In genomic region chr13:71464673-71465072, GRCh38 we compare ENCODE assay signal across 29 cellular contexts.
"Had no signal": no experiment of that assay in that cellular context is flagged by ENCODE, and none has a peak within 500 bp of the region (broad histone marks: within the 10 kb centered on the region; RNA-seq: fewer than 3 reads in every experiment).

No MANE protein-coding gene starts in this region.

- H3K4me2 ChIP-seq: neural progenitor cell, smooth muscle cell had no signal

- H3K27ac ChIP-seq: body of pancreas, cardiac muscle cell, esophagus muscularis mucosa, gastroesophageal sphincter, neural progenitor cell, sigmoid colon, stomach, transverse colon had no signal

- H3K9me3 Mint-ChIP-seq: activated naive CD8-positive, alpha-beta T cell treated with anti-CD3 and anti-CD28 coated beads for 36 hours; dendritic cell treated with granulocyte-macrophage colony-stimulating factor and Interleukin-4, amounts not matched to agents 40 ng/mL and 50 ng/mL, for 4 days; neural progenitor cell; stimulated activated memory B cell treated with anti-CD40 and anti-IgM and Interleukin-4, amounts not matched to agents 10 μg/mL and 1 μg/mL and 100 μg/mL, for 72 hours; T-helper 1 cell treated with Interleukin-12 subunit alpha and Interleukin-12 subunit beta and Interleukin-4 antibody, amounts not matched to agents 30 μg/mL and 1 μg/mL, for 36 hours; WTC11 had no signal

- H3K36me3 Mint-ChIP-seq: activated naive CD8-positive, alpha-beta T cell treated with anti-CD3 and anti-CD28 coated beads for 36 hours; naive thymus-derived CD4-positive, alpha-beta T cell; stimulated activated memory B cell treated with anti-CD40 and anti-IgM and Interleukin-4, amounts not matched to agents 10 μg/mL and 1 μg/mL and 100 μg/mL, for 72 hours; WTC11 had no signal

- FAIRE-seq: urothelium cell line had no signal

- H2AFZ ChIP-seq: neural progenitor cell had no signal

- DNase-seq: activated CD4-positive, alpha-beta T cell treated with anti-CD3 and anti-CD28 coated beads for 36 hours; activated CD4-positive, alpha-beta T cell treated with anti-CD3 and anti-CD28 coated beads, Interleukin-2, amount 50 U/mL, for 48 hours; activated naive CD4-positive, alpha-beta T cell treated with Interleukin-2 at 50 U/mL for 16 hours; activated naive CD8-positive, alpha-beta T cell treated with anti-CD3 and anti-CD28 coated beads for 36 hours; activated T-cell treated with anti-CD3 and anti-CD28 coated beads, Interleukin-2, amount 50 U/mL, for 48 hours; amniotic stem cell; body of pancreas; effector CD8-positive, alpha-beta T cell; head of caudate nucleus; islet precursor cell; left colon; naive thymus-derived CD4-positive, alpha-beta T cell; posterior cingulate gyrus; sigmoid colon; stimulated activated CD4-positive, alpha-beta T cell treated with anti-CD3 and anti-CD28 coated beads, Interleukin-15, amount 100 ng/mL, for 24 hours; stomach; T1000; transverse colon had no signal

- H3K4me1 ChIP-seq: body of pancreas, esophagus muscularis mucosa, gastroesophageal sphincter, neural progenitor cell, sigmoid colon, stomach, transverse colon had no signal

- H3K36me3 ChIP-seq: cardiac muscle cell, esophagus muscularis mucosa, gastroesophageal sphincter, neural progenitor cell, sigmoid colon, stomach, transverse colon had no signal

- H3K4me1 Mint-ChIP-seq: activated CD4-positive, alpha-beta T cell treated with anti-CD3 and anti-CD28 coated beads for 36 hours; activated naive CD8-positive, alpha-beta T cell treated with anti-CD3 and anti-CD28 coated beads for 36 hours; naive thymus-derived CD4-positive, alpha-beta T cell; neural progenitor cell; stimulated activated memory B cell treated with anti-CD40 and anti-IgM and Interleukin-4, amounts not matched to agents 10 μg/mL and 1 μg/mL and 100 μg/mL, for 72 hours had no signal

- H3K27ac Mint-ChIP-seq: activated CD4-positive, alpha-beta T cell treated with anti-CD3 and anti-CD28 coated beads for 36 hours; activated naive CD8-positive, alpha-beta T cell treated with anti-CD3 and anti-CD28 coated beads for 36 hours; dendritic cell treated with granulocyte-macrophage colony-stimulating factor and Interleukin-4, amounts not matched to agents 40 ng/mL and 50 ng/mL, for 4 days; naive thymus-derived CD4-positive, alpha-beta T cell; neural progenitor cell; stimulated activated memory B cell treated with anti-CD40 and anti-IgM and Interleukin-4, amounts not matched to agents 10 μg/mL and 1 μg/mL and 100 μg/mL, for 72 hours; T-helper 1 cell treated with Interleukin-12 subunit alpha and Interleukin-12 subunit beta and Interleukin-4 antibody, amounts not matched to agents 30 μg/mL and 1 μg/mL, for 36 hours; WTC11 had no signal

- H3K27me3 Mint-ChIP-seq: activated CD4-positive, alpha-beta T cell treated with anti-CD3 and anti-CD28 coated beads for 36 hours; activated naive CD8-positive, alpha-beta T cell treated with anti-CD3 and anti-CD28 coated beads for 36 hours; dendritic cell treated with granulocyte-macrophage colony-stimulating factor and Interleukin-4, amounts not matched to agents 40 ng/mL and 50 ng/mL, for 4 days; naive thymus-derived CD4-positive, alpha-beta T cell; stimulated activated memory B cell treated with anti-CD40 and anti-IgM and Interleukin-4, amounts not matched to agents 10 μg/mL and 1 μg/mL and 100 μg/mL, for 72 hours had no signal

- H3K9ac ChIP-seq: neural progenitor cell had no signal

- H3K27me3 ChIP-seq: body of pancreas, cardiac muscle cell, esophagus muscularis mucosa, gastroesophageal sphincter, neural progenitor cell, sigmoid colon, stomach, transverse colon had no signal

- H3K4me3 Mint-ChIP-seq: activated CD4-positive, alpha-beta T cell treated with anti-CD3 and anti-CD28 coated beads for 36 hours; activated naive CD8-positive, alpha-beta T cell treated with anti-CD3 and anti-CD28 coated beads for 36 hours; dendritic cell treated with granulocyte-macrophage colony-stimulating factor and Interleukin-4, amounts not matched to agents 40 ng/mL and 50 ng/mL, for 4 days; naive thymus-derived CD4-positive, alpha-beta T cell; neural progenitor cell; stimulated activated memory B cell treated with anti-CD40 and anti-IgM and Interleukin-4, amounts not matched to agents 10 μg/mL and 1 μg/mL and 100 μg/mL, for 72 hours; T-helper 1 cell treated with Interleukin-12 subunit alpha and Interleukin-12 subunit beta and Interleukin-4 antibody, amounts not matched to agents 30 μg/mL and 1 μg/mL, for 36 hours; WTC11 had no signal

- H3K9me3 ChIP-seq: body of pancreas, esophagus muscularis mucosa, gastroesophageal sphincter, sigmoid colon, stomach, transverse colon had no signal

- ATAC-seq: activated CD4-positive, alpha-beta T cell treated with anti-CD3 and anti-CD28 coated beads for 36 hours; body of pancreas; gastroesophageal sphincter; left colon; naive thymus-derived CD4-positive, alpha-beta T cell; stimulated activated memory B cell treated with anti-CD40 and anti-IgM and Interleukin-4, amounts not matched to agents 10 μg/mL and 1 μg/mL and 100 μg/mL, for 72 hours; WTC11 had no signal

- H3K4me3 ChIP-seq: body of pancreas, cardiac muscle cell, esophagus muscularis mucosa, gastroesophageal sphincter, lung, neural progenitor cell, sigmoid colon, smooth muscle cell, stomach, transverse colon had no signal
